8 cellular contexts compared by ENCODE assay signal in the genomic region with DNA sequence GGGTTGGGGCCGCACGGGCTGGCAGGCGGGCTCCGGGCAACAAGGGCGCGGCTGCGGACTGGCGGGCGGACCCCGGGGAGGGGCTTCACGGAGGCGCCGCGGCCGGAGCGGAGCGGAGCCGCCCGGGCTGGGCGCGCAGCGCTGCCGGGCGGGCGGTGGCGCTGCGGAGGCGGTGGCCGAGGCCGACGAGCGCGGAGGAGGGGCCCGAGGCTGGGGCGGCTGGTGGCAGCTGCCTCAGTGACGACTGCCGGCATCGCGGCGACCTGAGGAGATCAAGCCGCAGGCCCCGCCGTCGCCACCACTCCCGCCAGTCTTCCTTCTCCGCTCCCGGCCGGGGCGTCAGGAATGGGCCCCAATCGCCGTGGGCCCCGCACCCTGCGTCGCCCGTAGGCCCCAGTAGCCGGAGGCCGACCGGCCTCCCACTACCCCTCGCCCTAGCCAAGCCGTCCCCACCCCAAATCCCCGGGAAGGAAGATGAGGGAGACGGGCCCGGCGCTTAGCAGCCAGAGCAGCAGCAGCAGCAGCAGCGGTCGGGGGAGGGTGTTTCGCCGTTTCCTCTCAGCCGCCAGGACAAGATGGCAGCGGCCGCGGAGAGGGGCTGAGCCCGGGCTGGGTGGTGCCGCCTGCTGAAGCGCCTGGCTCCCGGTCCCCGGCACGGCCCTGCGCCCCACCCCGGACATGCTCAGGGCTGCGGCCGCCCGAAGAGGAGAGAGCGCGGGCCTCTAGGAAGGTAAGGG. TPM values are rescaled to one million over a fixed set of nuclear protein-coding genes. Genes with fewer than 3 reads are reported as not detected.
A peak's percentile ranks its signal among the peaks of the same experiment; 100 is the strongest.
DNase-seq lines count a peak whose midpoint lies in the region; ATAC-seq, FAIRE-seq and TF ChIP-seq lines count a peak whose summit lies in the region.

A gene (plus strand): TSS at position 222 of the 737 bp plus-strand sequence.

- H3K27ac ChIP-seq in astrocyte (ENCODE audit: low read depth, low read length) (peak within 1 kb of the TSS; percentile 98), aorta (ENCODE audit: low read depth in 1 of 2, low read length in 2 of 2) (peak within 1 kb of the TSS; percentile 99 to 100)

- H3K27me3 ChIP-seq in astrocyte (ENCODE audit: insufficient read depth, low read length) (no peaks in the 10 kb centered on the region), aorta (ENCODE audit: control insufficient read depth in 1 of 2, insufficient read depth in 2 of 2, low read length in 1 of 2) (no peaks in the 10 kb centered on the region)

- DNase-seq in NCI-H1417 treated with DMSO at 0.1 percent for 48 hours (lab: John Stamatoyannopoulos, UW): peak; percentile 31
- peak; percentile 60 for DNase-seq in T-helper 9 cell
- DNase-seq in astrocyte (ENCODE audit: low read depth): peak; percentile 51
- peak; percentile 81 for DNase-seq in hepatic stellate cell (ENCODE audit: low spot score)
- peak; percentile 93 for DNase-seq in retina
- DNase-seq in aorta: peak; percentile 92 to 96

- WGBS in aorta, 2 donors: 0% methylated on average over 59 to 85 of the region's 85 CpGs

- FAIRE-seq in astrocyte (lab: Jason Lieb, UNC): no peak

- intact Hi-C loops in aorta (cut with DNase I): loop anchor here (5.0 to 10.0 kb wide), 5 partner anchors 65 to 437 kb away; a partner anchor contains a TSS

- peak within 1 kb of the TSS; percentile 98 for H3K4me3 Mint-ChIP-seq in astrocyte (ENCODE audit: unreplicated experiment)

- H3K4me3 ChIP-seq in astrocyte (ENCODE audit: insufficient read depth, low read depth, low read length) (peak within 1 kb of the TSS; percentile 78), aorta (ENCODE audit: low read length in 2 of 2) (peak within 1 kb of the TSS; percentile 95 to 96)

- peak; percentile 86 for ATAC-seq in HG02798 (IDR thresholded peaks at IDR 0.05; ENCODE audit: poor library complexity, unreplicated experiment)
- ATAC-seq in aorta (ENCODE audit: low FRiP score): peak; percentile 93

- H3K36me3 ChIP-seq in astrocyte (ENCODE audit: insufficient read depth, low read length) (no peaks in the 10 kb centered on the region), aorta (ENCODE audit: control insufficient read depth in 1 of 2, insufficient read depth in 2 of 2, low read length in 1 of 2) (no peaks in the 10 kb centered on the region)

- H4K20me1 ChIP-seq in astrocyte (ENCODE audit: insufficient read depth, low read length): peaks cover 38% of the 10 kb centered on the region

- peak within 1 kb of the TSS; percentile 89 for H3K4me2 ChIP-seq in astrocyte (ENCODE audit: low read length)

- peak within 1 kb of the TSS; percentile 77 for H2AFZ ChIP-seq in astrocyte (ENCODE audit: low read depth, low read length)

- peak; percentile 64 for TF ChIP-seq POLR2A in GM15510 (IDR thresholded peaks at IDR 0.05; ENCODE audit: borderline replicate concordance, extremely low read depth, insufficient read length)

- H3K9ac ChIP-seq in astrocyte (ENCODE audit: low read length): peak within 1 kb of the TSS; percentile 99

- no peaks in the 10 kb centered on the region for H3K27me3 Mint-ChIP-seq in astrocyte (ENCODE audit: low read depth, unreplicated experiment)

- H3K4me1 Mint-ChIP-seq in astrocyte (ENCODE audit: low read depth, unreplicated experiment): peaks cover 10% of the 10 kb centered on the region

- H3K79me2 ChIP-seq in astrocyte (ENCODE audit: insufficient read depth, low read length): peaks cover 51% of the 10 kb centered on the region

- H3K9me3 ChIP-seq in astrocyte (ENCODE audit: insufficient read depth, low read depth, low read length): no peaks in the 10 kb centered on the region
- no peaks in the 10 kb centered on the region for H3K9me3 ChIP-seq in aorta (ENCODE audit: control insufficient read depth, low read length)

- peak within 1 kb of the TSS; percentile 97 for H3K27ac Mint-ChIP-seq in astrocyte (ENCODE audit: unreplicated experiment)

- no peak for TF ChIP-seq CTCF in astrocyte (IDR thresholded peaks at IDR 0.05; ENCODE audit: insufficient read depth, low read depth, low read length)

- peaks cover 2% of the 10 kb centered on the region for H3K36me3 Mint-ChIP-seq in astrocyte (ENCODE audit: low read depth, unreplicated experiment)

- no peaks in the 10 kb centered on the region for H3K9me3 Mint-ChIP-seq in astrocyte (ENCODE audit: unreplicated experiment)

- peaks cover 6% of the 10 kb centered on the region for H3K4me1 ChIP-seq in astrocyte (ENCODE audit: insufficient read depth, low read length)
- peaks cover 0 to 3% of the 10 kb centered on the region in 2 donors for H3K4me1 ChIP-seq in aorta (ENCODE audit: control insufficient read depth in 1 of 2, insufficient read depth in 2 of 2, low read length in 2 of 2)

RNA-seq across cellular contexts. Expression of the gene that starts here (rescaled TPM):
- total RNA-seq in astrocyte (73.2 and 78.5 TPM in 2 replicates), aorta (100 to 1,000 TPM; 213 to 251 TPM)
- polyA plus RNA-seq in aorta: 10 to 100 TPM; 24.8 to 25.4 TPM

Comparison
In these comparisons a context has a peak if more than half of its experiments do, and no peak if none do; other contexts are left out.
1. Peak in every context shown above with its lines: DNase-seq, ATAC-seq, H3K4me3 ChIP-seq and H3K27ac ChIP-seq.
2. DNase-seq: peak in every context shown above with its lines; median percentile 94 in aorta; 93 in retina; 81 in hepatic stellate cell; 60 in T-helper 9 cell; 51 in astrocyte; 31 in NCI-H1417 treated with DMSO at 0.1 percent for 48 hours.